In the genomic region with DNA sequence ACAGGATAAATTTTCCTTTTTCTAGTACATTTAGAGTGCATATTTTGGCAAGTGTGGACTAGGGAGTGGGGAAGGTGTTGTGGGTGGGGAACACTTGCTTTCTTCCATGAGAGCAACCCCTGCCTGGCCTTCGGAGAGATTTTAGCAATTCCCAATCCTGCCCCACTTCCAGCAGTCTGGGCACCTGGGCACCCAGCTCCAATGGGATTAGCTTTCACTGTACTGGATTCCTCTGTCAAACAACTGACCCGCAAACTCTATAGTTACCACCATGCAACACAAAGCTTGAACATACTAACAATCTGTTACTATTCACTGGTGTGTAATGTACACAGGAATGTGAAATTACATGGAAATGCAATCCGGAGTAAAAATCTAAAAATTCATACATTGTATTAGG, we compare ENCODE assay signal across 16 cellular contexts.
"Had no signal": no experiment of that assay in that cellular context is flagged by ENCODE, and none has a peak within 500 bp of the region (broad histone marks: within the 10 kb centered on the region; RNA-seq: fewer than 3 reads in every experiment).

No MANE protein-coding gene starts in this region.

- H3K27ac Mint-ChIP-seq: activated CD4-positive, alpha-beta memory T cell treated with anti-CD3 and anti-CD28 coated beads for 36 hours; activated CD8-positive, alpha-beta memory T cell treated with anti-CD3 and anti-CD28 coated beads, Interleukin-2, amount 10 ng/mL, durations not matched to agents 7 days and 5 days; activated naive CD4-positive, alpha-beta T cell treated with anti-CD3 and anti-CD28 coated beads, Interleukin-2, amount 50 U/mL, for 24 hours; naive B cell; T-cell; type B pancreatic cell had no signal

- H3K9me3 Mint-ChIP-seq: activated CD4-positive, alpha-beta memory T cell treated with anti-CD3 and anti-CD28 coated beads for 36 hours; activated naive CD4-positive, alpha-beta T cell treated with anti-CD3 and anti-CD28 coated beads, Interleukin-2, amount 50 U/mL, for 24 hours; naive B cell; T-cell; type B pancreatic cell had no signal

- H3K4me3 ChIP-seq: adrenal gland, cardiac muscle cell, dorsolateral prefrontal cortex, prostate gland had no signal

- DNase-seq: activated CD4-positive, alpha-beta memory T cell treated with anti-CD3 and anti-CD28 coated beads for 36 hours; activated CD8-positive, alpha-beta memory T cell treated with anti-CD3 and anti-CD28 coated beads, Interleukin-2, amount 10 ng/mL, durations not matched to agents 7 days and 5 days; activated T-cell treated with anti-CD3 and anti-CD28 coated beads, Interleukin-2, amount 50 U/mL, for 1 hour; adrenal gland; dorsolateral prefrontal cortex; naive B cell; right cardiac atrium; stimulated activated naive CD8-positive, alpha-beta T cell treated with anti-CD3 and anti-CD28 coated beads, Interleukin-15, Interleukin-2, amounts not matched to agents 100 U/mL and 50 U/mL, for 24 hours; T-cell; T-helper 9 cell had no signal

- H3K9me3 ChIP-seq: adrenal gland, neutrophil, prostate gland had no signal

- H3K27ac ChIP-seq: adrenal gland, cardiac muscle cell, dorsolateral prefrontal cortex, neutrophil, prostate gland had no signal

- H3K36me3 ChIP-seq: adrenal gland, cardiac muscle cell, neutrophil, prostate gland had no signal

- H3K36me3 Mint-ChIP-seq: activated CD4-positive, alpha-beta memory T cell treated with anti-CD3 and anti-CD28 coated beads for 36 hours; activated CD8-positive, alpha-beta memory T cell treated with anti-CD3 and anti-CD28 coated beads, Interleukin-2, amount 10 ng/mL, durations not matched to agents 7 days and 5 days; activated naive CD4-positive, alpha-beta T cell treated with anti-CD3 and anti-CD28 coated beads, Interleukin-2, amount 50 U/mL, for 24 hours; naive B cell; T-cell had no signal

- H3K4me3 Mint-ChIP-seq: activated CD4-positive, alpha-beta memory T cell treated with anti-CD3 and anti-CD28 coated beads for 36 hours; activated CD8-positive, alpha-beta memory T cell treated with anti-CD3 and anti-CD28 coated beads, Interleukin-2, amount 10 ng/mL, durations not matched to agents 7 days and 5 days; activated naive CD4-positive, alpha-beta T cell treated with anti-CD3 and anti-CD28 coated beads, Interleukin-2, amount 50 U/mL, for 24 hours; naive B cell; T-cell; type B pancreatic cell had no signal

- ATAC-seq: activated CD8-positive, alpha-beta memory T cell treated with anti-CD3 and anti-CD28 coated beads, Interleukin-2, amount 10 ng/mL, durations not matched to agents 7 days and 5 days; esophagus mucosa; right cardiac atrium; stimulated activated naive CD8-positive, alpha-beta T cell treated with anti-CD3 and anti-CD28 coated beads, Interleukin-15, Interleukin-2, amounts not matched to agents 100 U/mL and 50 U/mL, for 24 hours; T-cell had no signal

- H3K4me1 Mint-ChIP-seq: activated CD8-positive, alpha-beta memory T cell treated with anti-CD3 and anti-CD28 coated beads, Interleukin-2, amount 10 ng/mL, durations not matched to agents 7 days and 5 days; activated naive CD4-positive, alpha-beta T cell treated with anti-CD3 and anti-CD28 coated beads, Interleukin-2, amount 50 U/mL, for 24 hours; T-cell had no signal

- H3K27me3 Mint-ChIP-seq: activated naive CD4-positive, alpha-beta T cell treated with anti-CD3 and anti-CD28 coated beads, Interleukin-2, amount 50 U/mL, for 24 hours; naive B cell; type B pancreatic cell had no signal

- H3K4me1 ChIP-seq: prostate gland had no signal

- H3K27me3 ChIP-seq: adrenal gland, cardiac muscle cell, dorsolateral prefrontal cortex, neutrophil had no signal
